ENCODE assay signal across 17 cellular contexts in the genomic region with DNA sequence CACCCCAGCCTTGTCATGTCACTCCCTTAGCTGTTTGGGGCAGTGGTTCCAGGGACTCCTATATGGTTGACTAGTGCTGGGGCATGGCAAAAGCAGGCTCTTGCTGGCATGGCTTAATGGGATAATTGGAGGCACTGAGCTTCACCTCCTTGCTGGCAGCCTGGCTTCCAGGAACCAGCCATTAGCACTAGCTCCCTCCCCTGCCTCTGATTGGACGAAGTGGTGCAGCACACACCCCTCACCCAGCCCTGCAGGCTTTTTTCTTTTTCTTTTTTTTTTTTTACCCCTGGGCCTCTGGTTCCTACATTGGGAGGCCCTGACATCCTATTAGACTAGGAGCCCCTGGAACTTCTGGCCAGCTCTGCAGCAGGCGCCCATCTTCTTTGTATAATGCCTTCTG. TPM values are rescaled to one million over a fixed set of nuclear protein-coding genes. Genes with fewer than 3 reads are reported as not detected.
DNase-seq lines count a peak whose midpoint lies in the region; ATAC-seq and TF ChIP-seq lines count a peak whose summit lies in the region.
"Had no signal": no experiment of that assay in that cellular context is flagged by ENCODE, and none has a peak within 500 bp of the region (broad histone marks: within the 10 kb centered on the region; RNA-seq: fewer than 3 reads in every experiment).

No MANE protein-coding gene starts in this region.

- 76 to 79% methylated on average over 2 of the region's 2 CpGs for WGBS in tibial nerve, 2 donors

- H3K27me3 ChIP-seq in A673 (replicated peaks; ENCODE audit: insufficient read depth, low read depth, low read length, poor library complexity) (no peaks in the 10 kb centered on the region), dorsolateral prefrontal cortex (no peaks in the 10 kb centered on the region), tibial nerve (no peaks in the 10 kb centered on the region)
- H3K27me3 ChIP-seq: BLaER1 treated with 17β-estradiol and CSF1 and Interleukin-3, amounts not matched to agents 10 nM and 100 nM; Peyer's patch had no signal

- H3K4me1 ChIP-seq in A673 (ENCODE audit: insufficient read depth, low read length, poor library complexity, severe bottlenecking): peaks cover 26% of the 10 kb centered on the region
- H3K4me1 ChIP-seq in tibial nerve: peaks cover 0 to 66% (median 27%) of the 10 kb centered on the region in 4 donors

- no peak for TF ChIP-seq EP300 in tibial nerve (IDR thresholded peaks at IDR 0.05)

- no TSS peak for BruUV-seq in A673 (replicated peaks; lab: Mats Ljungman, UMichigan)

- CTCF ChIA-PET in A673 (lab: Charles Lee): no interaction called here
- CTCF ChIA-PET in activated CD4-positive, alpha-beta T cell treated with anti-CD3 and anti-CD28 coated beads, Interleukin-2, amount 10 ng/mL, durations not matched to agents 7 days and 5 days (lab: Charles Lee): interaction anchor here (0.6 to 2.2 kb wide), 9 partner anchors 9 to 330 kb away, joined by 3 to 10 read pairs (median 4); partner anchors contain the start of gene PHLDB1

- H3K27me3 Mint-ChIP-seq in activated CD4-positive, alpha-beta T cell treated with anti-CD3 and anti-CD28 coated beads, Interleukin-2, amount 10 ng/mL, durations not matched to agents 7 days and 5 days: peaks cover 7% of the 10 kb centered on the region

- H3K4me3 ChIP-seq in A673 (ENCODE audit: low read depth, low read length, poor library complexity, severe bottlenecking) (no peak overlapping the region), dorsolateral prefrontal cortex (peak overlapping the region in 2 of 59 donors; percentile 3 to 9), tibial nerve (no peak overlapping the region)
- H3K4me3 ChIP-seq: BLaER1 treated with 17β-estradiol and CSF1 and Interleukin-3, amounts not matched to agents 10 nM and 100 nM; Peyer's patch; smooth muscle cell; stomach had no signal

- TF ChIP-seq CTCF in A673 (conservative IDR thresholded peaks at IDR 0.05; ENCODE audit: low read depth, low read length) (no peak), dorsolateral prefrontal cortex (IDR thresholded peaks at IDR 0.05 in 54 of 56, conservative IDR thresholded peaks at IDR 0.05 in 2 of 56; ENCODE audit: low read depth in 1 of 56, partially characterized antibody in 56 of 56) (no peak), tibial nerve (IDR thresholded peaks at IDR 0.05) (no peak)

- no peaks in the 10 kb centered on the region for H3K9me3 Mint-ChIP-seq in activated CD4-positive, alpha-beta T cell treated with anti-CD3 and anti-CD28 coated beads, Interleukin-2, amount 10 ng/mL, durations not matched to agents 7 days and 5 days
- H3K9me3 Mint-ChIP-seq: memory B cell had no signal

- H3K27ac Mint-ChIP-seq in activated CD4-positive, alpha-beta T cell treated with anti-CD3 and anti-CD28 coated beads, Interleukin-2, amount 10 ng/mL, durations not matched to agents 7 days and 5 days: no peak overlapping the region
- H3K27ac Mint-ChIP-seq: memory B cell had no signal

- H3K9me3 ChIP-seq in A673 (ENCODE audit: low read depth, low read length, poor library complexity, severe bottlenecking) (no peaks in the 10 kb centered on the region), tibial nerve (no peaks in the 10 kb centered on the region)
- H3K9me3 ChIP-seq: BLaER1 treated with 17β-estradiol and CSF1 and Interleukin-3, amounts not matched to agents 10 nM and 100 nM; Peyer's patch; stomach had no signal

- H3K36me3 ChIP-seq in A673 (ENCODE audit: insufficient read depth, low read length, poor library complexity, severe bottlenecking) (peaks cover 24% of the 10 kb centered on the region), tibial nerve (peaks cover 0 to 72% (median 4%) of the 10 kb centered on the region in 3 donors)

- H3K27ac ChIP-seq in A673 (ENCODE audit: low read depth, low read length, poor library complexity, severe bottlenecking) (peak overlapping the region; percentile 38), dorsolateral prefrontal cortex (peak overlapping the region in 57 of 59 donors; percentile 22 to 98 (median 83)), tibial nerve (peak overlapping the region in 2 of 4 donors; percentile 10 to 55)
- H3K27ac ChIP-seq: BLaER1 treated with 17β-estradiol and CSF1 and Interleukin-3, amounts not matched to agents 10 nM and 100 nM; Peyer's patch; stomach had no signal

- peak; percentile 86 for DNase-seq in A673 (ENCODE audit: low spot score)
- peak; percentile 35 for DNase-seq in COR-L47 (lab: John Stamatoyannopoulos, UW)
- peak; percentile 53 to 87 for DNase-seq in NCI-H446 (lab: John Stamatoyannopoulos, UW)
- DNase-seq in dorsolateral prefrontal cortex: no peak
- DNase-seq in tibial nerve (ENCODE audit: low spot score in 2 of 2): no peak
- DNase-seq in activated CD4-positive, alpha-beta T cell treated with anti-CD3 and anti-CD28 coated beads, Interleukin-2, amount 10 ng/mL, durations not matched to agents 7 days and 5 days: no peak
- DNase-seq: activated T-cell treated with anti-CD3 and anti-CD28 coated beads, Interleukin-2, amount 50 U/mL, for 48 hours; amniotic stem cell; NCI-H187; Peyer's patch; stomach had no signal

- intact Hi-C loops in A673 (cut with micrococcal nuclease; ENCODE audit: unreplicated experiment) (no loop called here), dorsolateral prefrontal cortex (cut with DNase I) (no loop called here)

- no peak for ATAC-seq in HG03354 (IDR thresholded peaks at IDR 0.05; ENCODE audit: poor library complexity, severe bottlenecking, unreplicated experiment)
- no peak for ATAC-seq in HG02610 (IDR thresholded peaks at IDR 0.05; ENCODE audit: unreplicated experiment)

- POLR2A ChIA-PET in A673 (lab: Charles Lee; ENCODE audit: low non-redundant PET): interaction anchor here (0.7 to 1.2 kb wide), 2 partner anchors 9 to 19 kb away, joined by 6 to 9 read pairs; partner anchors contain the start of gene PHLDB1
- POLR2A ChIA-PET in activated CD4-positive, alpha-beta T cell treated with anti-CD3 and anti-CD28 coated beads, Interleukin-2, amount 10 ng/mL, durations not matched to agents 7 days and 5 days (lab: Charles Lee): no interaction called here

- H3K36me3 Mint-ChIP-seq in activated CD4-positive, alpha-beta T cell treated with anti-CD3 and anti-CD28 coated beads, Interleukin-2, amount 10 ng/mL, durations not matched to agents 7 days and 5 days (ENCODE audit: low read depth): no peaks in the 10 kb centered on the region
- H3K36me3 Mint-ChIP-seq: memory B cell had no signal

- no peak for TF ChIP-seq POLR2A in tibial nerve (IDR thresholded peaks at IDR 0.05)

- H3K4me3 Mint-ChIP-seq in activated CD4-positive, alpha-beta T cell treated with anti-CD3 and anti-CD28 coated beads, Interleukin-2, amount 10 ng/mL, durations not matched to agents 7 days and 5 days: no peak overlapping the region
- H3K4me3 Mint-ChIP-seq: memory B cell had no signal

- peaks cover 6% of the 10 kb centered on the region for H3K4me1 Mint-ChIP-seq in activated CD4-positive, alpha-beta T cell treated with anti-CD3 and anti-CD28 coated beads, Interleukin-2, amount 10 ng/mL, durations not matched to agents 7 days and 5 days

RNA-seq across cellular contexts. Expression of gene PHLDB1, which starts 18.6 kb away (rescaled TPM):
- 48.7 and 58.7 TPM in 2 replicates for total RNA-seq in A673 (2021)
- total RNA-seq in dorsolateral prefrontal cortex: 100 to 1,000 TPM in 117 of 120 experiments, 10 to 100 TPM in 3; 68.2 to 983 (median 256) TPM
- 100 to 1,000 TPM; 299 to 365 (median 323) TPM for total RNA-seq in tibial nerve
- under 1 TPM; 0.06 to 0.12 TPM for total RNA-seq in activated CD4-positive, alpha-beta T cell treated with anti-CD3 and anti-CD28 coated beads, Interleukin-2, amount 10 ng/mL, durations not matched to agents 7 days and 5 days

RNA-seq across cellular contexts. Expression of gene TREH, which starts 53.5 kb away (rescaled TPM):
- not detected in 2 replicates for total RNA-seq in A673 (2021)
- not detected for total RNA-seq in dorsolateral prefrontal cortex
- not detected for total RNA-seq in tibial nerve
- not detected for total RNA-seq in activated CD4-positive, alpha-beta T cell treated with anti-CD3 and anti-CD28 coated beads, Interleukin-2, amount 10 ng/mL, durations not matched to agents 7 days and 5 days
- total RNA-seq: smooth muscle cell; T-helper 2 cell treated with Interferon-gamma antibody and Interleukin-4, amounts not matched to agents 100 ng/mL and 5 ng/mL, for 36 hours had no signal

RNA-seq across cellular contexts. Expression of gene ARCN1, which starts 53.8 kb away (rescaled TPM):
- total RNA-seq in A673 (2021) (217 and 220 TPM in 2 replicates), dorsolateral prefrontal cortex (100 to 1,000 TPM in 36 of 120 experiments, 10 to 100 TPM in 84; 67.9 to 122 (median 95.9) TPM), tibial nerve (10 to 100 TPM; 74.3 to 94.8 (median 88.5) TPM)
- 100 to 1,000 TPM; 113 to 128 TPM for total RNA-seq in activated CD4-positive, alpha-beta T cell treated with anti-CD3 and anti-CD28 coated beads, Interleukin-2, amount 10 ng/mL, durations not matched to agents 7 days and 5 days

Comparison
In these comparisons a context has a peak if more than half of its experiments do, and no peak if none do; other contexts are left out.
1. DNase-seq: peak in A673 (single experiment), COR-L47 (single experiment) and NCI-H446 (2 of 2); none in dorsolateral prefrontal cortex (0 of 10), tibial nerve (0 of 2) and activated CD4-positive, alpha-beta T cell treated with anti-CD3 and anti-CD28 coated beads, Interleukin-2, amount 10 ng/mL, durations not matched to agents 7 days and 5 days (single experiment).
2. RNA of gene PHLDB1, which starts 18.6 kb away (total RNA-seq): 299 to 365 TPM in tibial nerve, 68.2 to 983 TPM in dorsolateral prefrontal cortex and 48.7 to 58.7 TPM in A673; 0.06 to 0.12 TPM in activated CD4-positive, alpha-beta T cell treated with anti-CD3 and anti-CD28 coated beads, Interleukin-2, amount 10 ng/mL, durations not matched to agents 7 days and 5 days; every median in the first group is over 10 times any median in the second.